In genomic region chr7:123839106-123839505, GRCh38 we compare ENCODE assay signal across 4 cellular contexts. TPM values are rescaled to one million over a fixed set of nuclear protein-coding genes. Genes with fewer than 3 reads are reported as not detected.
"Had no signal": no experiment of that assay in that cellular context is flagged by ENCODE, and none has a peak within 500 bp of the region (broad histone marks: within the 10 kb centered on the region; RNA-seq: fewer than 3 reads in every experiment).

No MANE protein-coding gene starts in this region.

RNA-seq across cellular contexts. Expression of gene HYAL4, which starts 5.9 kb away (rescaled TPM):
- total RNA-seq: LHCN-M2, M059J, MCF 10A, NCI-H460 had no signal
